ENCODE assay signal across 8 cellular contexts in the genomic region with DNA sequence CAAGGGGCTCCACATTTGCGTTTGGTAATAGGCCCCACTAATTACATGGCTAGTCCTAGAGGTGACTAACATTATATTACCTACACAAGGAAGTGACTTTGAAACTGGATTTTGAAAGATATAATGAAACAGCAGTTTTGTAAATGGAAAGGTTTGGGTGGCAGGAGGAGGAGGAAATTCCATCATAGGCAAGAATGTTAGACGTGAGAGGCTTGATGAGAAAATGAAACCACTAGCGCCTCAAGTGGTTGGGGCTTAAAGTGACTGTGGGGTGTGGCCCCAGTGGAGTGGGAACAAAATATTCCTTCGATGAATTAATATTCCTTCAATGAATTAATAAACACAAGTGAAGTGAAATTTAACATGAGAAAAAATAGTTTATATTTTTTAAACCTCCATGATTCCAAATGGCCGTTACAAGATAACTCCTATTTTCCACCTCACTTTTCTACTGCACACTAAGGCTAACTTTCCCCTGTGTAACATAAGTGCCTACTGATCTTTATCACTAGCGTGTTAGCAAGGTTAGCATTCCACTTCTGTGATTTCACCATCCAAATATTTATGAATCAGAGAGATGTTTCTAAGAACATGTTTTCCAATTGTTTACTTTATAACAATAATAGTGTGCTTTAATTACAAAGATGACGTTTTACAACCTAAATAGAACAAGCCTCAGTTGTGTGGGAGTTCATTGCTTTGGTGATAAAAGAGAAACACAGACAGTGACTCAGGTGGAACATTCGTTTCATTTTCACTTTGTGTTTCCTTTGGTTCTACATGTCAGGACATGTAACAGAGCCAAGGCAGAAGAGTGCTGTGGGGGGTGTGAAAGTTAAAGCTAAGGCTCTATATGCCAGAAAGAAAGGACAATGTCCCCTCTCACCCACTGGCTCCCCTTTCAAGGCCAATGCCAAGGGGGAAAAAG. TPM values are rescaled to one million over a fixed set of nuclear protein-coding genes. Genes with fewer than 3 reads are reported as not detected.
A peak's percentile ranks its signal among the peaks of the same experiment; 100 is the strongest.
DNase-seq lines count a peak whose midpoint lies in the region; ATAC-seq lines count a peak whose summit lies in the region.

No MANE protein-coding gene starts in this region.

- H3K4me1 Mint-ChIP-seq in activated CD4-positive, alpha-beta T cell treated with anti-CD3 and anti-CD28 coated beads for 36 hours, result peaks cover 39% of the 10 kb centered on the region

- peak overlapping the region; percentile 89 for H3K27ac Mint-ChIP-seq in activated CD4-positive, alpha-beta T cell treated with anti-CD3 and anti-CD28 coated beads for 36 hours

- H3K4me3 Mint-ChIP-seq in activated CD4-positive, alpha-beta T cell treated with anti-CD3 and anti-CD28 coated beads for 36 hours, result peak overlapping the region; percentile 58

- H3K27me3 Mint-ChIP-seq in activated CD4-positive, alpha-beta T cell treated with anti-CD3 and anti-CD28 coated beads for 36 hours, result peaks cover 12% of the 10 kb centered on the region

- CTCF ChIA-PET in activated CD4-positive, alpha-beta T cell treated with anti-CD3 and anti-CD28 coated beads for 36 hours (lab: Charles Lee), result interaction anchor here (0.6 to 1.5 kb wide), 10 partner anchors 12 to 454 kb away, joined by 3 to 7 read pairs (median 4); a partner anchor contains a TSS

- POLR2A ChIA-PET in activated CD4-positive, alpha-beta T cell treated with anti-CD3 and anti-CD28 coated beads for 36 hours (lab: Charles Lee), result interaction anchor here (0.5 to 2.0 kb wide), 3 partner anchors 12 to 191 kb away, joined by 4 to 14 read pairs (median 5); a partner anchor contains a TSS

- no peaks in the 10 kb centered on the region for H3K9me3 Mint-ChIP-seq in activated CD4-positive, alpha-beta T cell treated with anti-CD3 and anti-CD28 coated beads for 36 hours (ENCODE audit: low read depth)

- intact Hi-C loops in activated CD4-positive, alpha-beta T cell treated with anti-CD3 and anti-CD28 coated beads for 36 hours (cut with DNase I, micrococcal nuclease), result loop anchor here (1.0 to 5.0 kb wide), 4 partner anchors 12 to 659 kb away; a partner anchor contains a TSS

- ATAC-seq in activated CD4-positive, alpha-beta T cell treated with anti-CD3 and anti-CD28 coated beads for 36 hours, result peak; percentile 91

- no peaks in the 10 kb centered on the region for H3K36me3 Mint-ChIP-seq in activated CD4-positive, alpha-beta T cell treated with anti-CD3 and anti-CD28 coated beads for 36 hours (ENCODE audit: low read depth)

- peak; percentile 64 for DNase-seq in activated CD4-positive, alpha-beta T cell treated with anti-CD3 and anti-CD28 coated beads for 36 hours
- no peak for DNase-seq in activated CD4-positive, alpha-beta T cell treated with anti-CD3 and anti-CD28 coated beads for 1 hour
- DNase-seq in HCEC 1CT (peak; percentile 91), LoVo (ENCODE audit: low spot score) (peak; percentile 93), fibroblast of peridontal ligament (ENCODE audit: extremely low read depth) (peak; percentile 93), renal cortical epithelial cell (ENCODE audit: low read depth) (peak; percentile 100), cerebellum (ENCODE audit: low spot score) (no peak)
- DNase-seq in activated CD4-positive, alpha-beta T cell treated with anti-CD3 and anti-CD28 coated beads, Interleukin-2, amount 50 U/mL, for 48 hours, result peak; percentile 38 to 56

RNA-seq across cellular contexts. Expression of a gene that starts 12.5 kb away (rescaled TPM):
- total RNA-seq in activated CD4-positive, alpha-beta T cell treated with anti-CD3 and anti-CD28 coated beads for 36 hours, result 10 to 100 TPM; 40.3 to 44.9 TPM
- total RNA-seq in renal cortical epithelial cell, result 21.6 and 34.6 TPM in 2 replicates
- 1.5 TPM for total RNA-seq in cerebellum

Comparison
In these comparisons a context has a peak if more than half of its experiments do, and no peak if none do; other contexts are left out.
1. DNase-seq: peak in activated CD4-positive, alpha-beta T cell treated with anti-CD3 and anti-CD28 coated beads for 36 hours (single experiment), HCEC 1CT (single experiment), LoVo (single experiment), activated CD4-positive, alpha-beta T cell treated with anti-CD3 and anti-CD28 coated beads, Interleukin-2, amount 50 U/mL, for 48 hours (2 of 2), fibroblast of peridontal ligament (single experiment) and renal cortical epithelial cell (single experiment); none in activated CD4-positive, alpha-beta T cell treated with anti-CD3 and anti-CD28 coated beads for 1 hour (single experiment) and cerebellum (single experiment).